In genomic region chr14:91417983-91418386, GRCh38 we compare ENCODE assay signal across 8 cellular contexts. TPM values are rescaled to one million over a fixed set of nuclear protein-coding genes. Genes with fewer than 3 reads are reported as not detected.
DNase-seq lines count a peak whose midpoint lies in the region; ATAC-seq and FAIRE-seq lines count a peak whose summit lies in the region.

No MANE protein-coding gene starts in this region.

- peak overlapping the region; percentile 98 for H3K4me3 ChIP-seq in BLaER1

- no peaks in the 10 kb centered on the region for H3K9me3 ChIP-seq in BLaER1

- H3K9ac ChIP-seq in BLaER1: peak overlapping the region; percentile 95

- H3K4me2 ChIP-seq in BLaER1: peak overlapping the region; percentile 84

- no peak for FAIRE-seq in frontal cortex (lab: Jason Lieb, UNC)

- H3K36me3 ChIP-seq in BLaER1: peaks cover 19% of the 10 kb centered on the region

- H3K27me3 ChIP-seq in BLaER1: no peaks in the 10 kb centered on the region

- H3K4me1 ChIP-seq in BLaER1: peaks cover 58% of the 10 kb centered on the region

- DNase-seq in NOMO-1 treated with DMSO at 0.1 percent for 48 hours (lab: John Stamatoyannopoulos, UW; ENCODE audit: unreplicated experiment): peak; percentile 51
- DNase-seq in activated effector memory CD4-positive, alpha-beta T cell treated with Interleukin-2 at 50 U/mL for 16 hours: peak; percentile 67
- no peak for DNase-seq in left ventricle myocardium superior
- no peak for DNase-seq in sciatic nerve (ENCODE audit: low spot score)
- no peak for DNase-seq in frontal cortex (ENCODE audit: low spot score in 2 of 2)

- peak overlapping the region; percentile 95 for H3K27ac ChIP-seq in BLaER1

- H4K20me1 ChIP-seq in BLaER1: peaks cover 32% of the 10 kb centered on the region

- peak; percentile 35 for ATAC-seq in GM18909 (IDR thresholded peaks at IDR 0.05; ENCODE audit: poor library complexity, unreplicated experiment)
- peak; percentile 21 for ATAC-seq in HG03108 (IDR thresholded peaks at IDR 0.05; ENCODE audit: unreplicated experiment)
- ATAC-seq in left ventricle myocardium superior: peak; percentile 53
- ATAC-seq in sciatic nerve: peak; percentile 34

- intact Hi-C loops in left ventricle myocardium superior (cut with micrococcal nuclease): loop anchor here (10.0 kb wide), 1 partner anchor 93 kb away; no protein-coding TSS in a partner anchor
- intact Hi-C loops in sciatic nerve (cut with DNase I): loop anchor here (5.0 kb wide), 1 partner anchor 96 kb away; no protein-coding TSS in a partner anchor

RNA-seq across cellular contexts. Expression of gene CCDC88C, which starts 0.4 kb away (rescaled TPM):
- 3.2 TPM for total RNA-seq in left ventricle myocardium superior
- 16.2 TPM for total RNA-seq in sciatic nerve
- 22.4 TPM for total RNA-seq in frontal cortex

Comparison
In these comparisons a context has a peak if more than half of its experiments do, and no peak if none do; other contexts are left out.
1. DNase-seq: peak in NOMO-1 treated with DMSO at 0.1 percent for 48 hours (single experiment) and activated effector memory CD4-positive, alpha-beta T cell treated with Interleukin-2 at 50 U/mL for 16 hours (single experiment); none in left ventricle myocardium superior (single experiment), sciatic nerve (single experiment) and frontal cortex (0 of 2).
2. Peak in every context shown above with its lines, with median percentiles within 50 percentile points of each other: ATAC-seq.